Comparison of ENCODE assay signal across 1 cellular context in genomic region chr15:63504247-63504978, GRCh38.
A peak's percentile ranks its signal among the peaks of the same experiment; 100 is the strongest.
TF ChIP-seq lines count a peak whose summit lies in the region.

TSS of gene USP3 (plus strand) at chr15:63504593. CDS start at chr15:63504740, 147 bp downstream.

TF ChIP-seq in GM12878, 131 proteins besides CTCF, POLR2A, EP300 and RAD21 (continued from another document and continues in another):
- TF ChIP-seq ZBTB40 (IDR thresholded peaks at IDR 0.05; ENCODE audit: borderline replicate concordance) (peak; percentile 57; the same call in 1 of the 2 replicates), CBX5 (IDR thresholded peaks at IDR 0.05; ENCODE audit: low read depth) (no peak), USF2 (IDR thresholded peaks at IDR 0.05; ENCODE audit: borderline replicate concordance, low read depth, low read length) (no peak), E2F4 (IDR thresholded peaks at IDR 0.05; ENCODE audit: low read depth, low read length) (no peak), WRNIP1 (IDR thresholded peaks at IDR 0.05; ENCODE audit: borderline replicate concordance, low read depth, low read length) (0 out of 2 replicates have a peak, but pooled peaks have one; percentile 35), SREBF2 (IDR thresholded peaks at IDR 0.05; ENCODE audit: low read length) (0 out of 2 replicates have a peak, but pooled peaks have one; percentile 24), ZNF622 (IDR thresholded peaks at IDR 0.05) (no peak), ZBTB4 (CRISPR knock-in tag; IDR thresholded peaks at IDR 0.05) (no peak), E2F8 (IDR thresholded peaks at IDR 0.05; ENCODE audit: low read depth, partially characterized antibody) (no peak), NFIC (IDR thresholded peaks at IDR 0.05; ENCODE audit: low read depth, low read length) (no peak), MEF2A (IDR thresholded peaks at IDR 0.05; ENCODE audit: insufficient read depth, low read depth, low read length) (peak; percentile 81; the same call in 1 of the 2 replicates), RELA (IDR thresholded peaks at IDR 0.05; ENCODE audit: borderline replicate concordance, partially characterized antibody) (peak; percentile 44), POU2F2 (IDR thresholded peaks at IDR 0.05; ENCODE audit: borderline replicate concordance, low read depth, low read length) (no peak; the same call in 1 of the 3 replicates), RELB (IDR thresholded peaks at IDR 0.05; ENCODE audit: low read depth) (peak; percentile 85), ZNF687 (IDR thresholded peaks at IDR 0.05) (peak; percentile 15; the same call in 1 of the 2 replicates), BRCA1 (IDR thresholded peaks at IDR 0.05; ENCODE audit: low read depth, low read length) (no peak), SUZ12 (IDR thresholded peaks at IDR 0.05; ENCODE audit: unreplicated experiment) (no peak), HSF1 (IDR thresholded peaks at IDR 0.05; ENCODE audit: low read depth, low read length) (0 out of 2 replicates have a peak, but pooled peaks have one; percentile 58), MTA2 (IDR thresholded peaks at IDR 0.05; ENCODE audit: low read depth) (no peak), USF1 (IDR thresholded peaks at IDR 0.05; ENCODE audit: borderline replicate concordance, extremely low read length, insufficient read depth, low read depth, low read length) (no peak), ASH2L (IDR thresholded peaks at IDR 0.05; ENCODE audit: borderline replicate concordance, low read depth) (0 out of 2 replicates have a peak, but pooled peaks have one; percentile 32), CBFB (IDR thresholded peaks at IDR 0.05; ENCODE audit: low read depth) (peak; percentile 22; the same call in 1 of the 2 replicates), SUPT20H (IDR thresholded peaks at IDR 0.05; ENCODE audit: borderline replicate concordance, control insufficient read depth, low read depth, low read length) (no peak), GATAD2B (conservative IDR thresholded peaks at IDR 0.05; ENCODE audit: low read depth) (peak; percentile 17), IRF4 (IDR thresholded peaks at IDR 0.05; ENCODE audit: low read depth, low read length) (0 out of 2 replicates have a peak, but pooled peaks have one; percentile 51), NFYA (IDR thresholded peaks at IDR 0.05; ENCODE audit: borderline replicate concordance, low read depth, low read length) (no peak), POLR2AphosphoS5 (IDR thresholded peaks at IDR 0.05; ENCODE audit: low read length) (peak; percentile 9; the same call in 1 of the 2 replicates)
